Comparison of ENCODE assay signal across 26 cellular contexts in genomic region chr18:62384068-62384467, GRCh38. TPM values are rescaled to one million over a fixed set of nuclear protein-coding genes. Genes with fewer than 3 reads are reported as not detected.
A peak's percentile ranks its signal among the peaks of the same experiment; 100 is the strongest.
DNase-seq lines count a peak whose midpoint lies in the region; ATAC-seq, FAIRE-seq and TF ChIP-seq lines count a peak whose summit lies in the region.
"Had no signal": no experiment of that assay in that cellular context is flagged by ENCODE, and none has a peak within 500 bp of the region (broad histone marks: within the 10 kb centered on the region; RNA-seq: fewer than 3 reads in every experiment).

No MANE protein-coding gene starts in this region.

- peak overlapping the region; percentile 32 for H2AFZ ChIP-seq in astrocyte (ENCODE audit: low read depth, low read length)
- no peak overlapping the region for H2AFZ ChIP-seq in GM23248

- DNase-seq in astrocyte (ENCODE audit: low read depth) (no peak), fibroblast of pulmonary artery (ENCODE audit: low read depth) (peak; percentile 6), GM23248 (no peak), nucleus accumbens (lab: John Stamatoyannopoulos, UW) (no peak), NCI-H2029 treated with DMSO at 0.1 percent for 48 hours (lab: John Stamatoyannopoulos, UW) (no peak)
- DNase-seq: activated CD4-positive, alpha-beta T cell treated with anti-CD3 and anti-CD28 coated beads, Interleukin-2, amount 10 ng/mL, durations not matched to agents 7 days and 5 days; activated naive CD4-positive, alpha-beta T cell treated with anti-CD3 and anti-CD28 coated beads for 36 hours; activated T-cell treated with anti-CD3 and anti-CD28 coated beads, Interleukin-2, amount 50 U/mL, for 24 hours; cerebellar nuclear complex; DMS153; Kasumi-1; midbrain; naive B cell; NCI-H146; NCI-H774; stimulated activated CD4-positive, alpha-beta T cell treated with anti-CD3 and anti-CD28 coated beads, Interleukin-4, amount 100 ng/mL, for 4 hours; SW 1271; T-helper 9 cell had no signal

- no peak for FAIRE-seq in astrocyte (lab: Jason Lieb, UNC)
- FAIRE-seq: GM12892, RCC 7860 had no signal

- H3K4me1 ChIP-seq in BLaER1 (peaks cover 13% of the 10 kb centered on the region), HEK293 (ENCODE audit: control insufficient read depth, insufficient read depth, low read length) (peaks cover 10% of the 10 kb centered on the region), astrocyte (ENCODE audit: insufficient read depth, low read length) (no peaks in the 10 kb centered on the region), GM23248 (ENCODE audit: insufficient read depth) (no peaks in the 10 kb centered on the region)
- H3K4me1 ChIP-seq: prostate gland, tibial nerve had no signal

- POLR2A ChIA-PET in HEK293 (lab: Yijun Ruan, JAX), result interaction anchor here (1.1 kb wide), 1 partner anchor 1038 kb away, joined by 3 read pairs; the partner anchor contains the start of gene VPS4B

- H3K27ac ChIP-seq in BLaER1 (peak overlapping the region; percentile 26; the same call in 1 of the 2 replicates), HEK293 (ENCODE audit: extremely low read depth, low read depth, low read length) (no peak overlapping the region), astrocyte (ENCODE audit: low read depth, low read length) (no peak overlapping the region), GM23248 (no peak overlapping the region)
- H3K27ac ChIP-seq: prostate gland, tibial nerve had no signal

- no peaks in the 10 kb centered on the region for H3K36me3 ChIP-seq in BLaER1
- no peaks in the 10 kb centered on the region; a peak in 1 of 3 replicates for H3K36me3 ChIP-seq in HEK293 (ENCODE audit: control insufficient read depth in 2 of 2, insufficient read depth in 1 of 2, low read length in 2 of 2)
- no peaks in the 10 kb centered on the region for H3K36me3 ChIP-seq in astrocyte (ENCODE audit: insufficient read depth, low read length)
- no peaks in the 10 kb centered on the region for H3K36me3 ChIP-seq in GM23248 (ENCODE audit: low read depth)
- H3K36me3 ChIP-seq: prostate gland, tibial nerve had no signal

- no peaks in the 10 kb centered on the region for H3K9me2 ChIP-seq in GM23248 (ENCODE audit: insufficient read depth)

- no peak for TF ChIP-seq CTCF in HEK293 (tag by site-specific recombination; IDR thresholded peaks at IDR 0.05)
- TF ChIP-seq CTCF in astrocyte (IDR thresholded peaks at IDR 0.05; ENCODE audit: insufficient read depth, low read depth, low read length), result no peak
- TF ChIP-seq CTCF in fibroblast of pulmonary artery (IDR thresholded peaks at IDR 0.05; ENCODE audit: low read length, missing control alignments), result no peak

- no peak overlapping the region for H3K9ac ChIP-seq in BLaER1
- H3K9ac ChIP-seq in astrocyte (ENCODE audit: low read length), result no peak overlapping the region
- no peak overlapping the region for H3K9ac ChIP-seq in GM23248

- CTCF ChIA-PET in HEK293 (lab: Yijun Ruan, JAX), result no interaction called here

- no peaks in the 10 kb centered on the region for H3K36me3 Mint-ChIP-seq in astrocyte (ENCODE audit: low read depth, unreplicated experiment)

- 0 to 13% methylated on average over 1 of the region's 1 CpG for WGBS in GM23248 (ENCODE audit: low coverage in 1 of 2, low lambda C conversion rate in 2 of 2, missing lambda C conversion rate in 2 of 2), 2 experiments

- H3K79me2 ChIP-seq in astrocyte (ENCODE audit: insufficient read depth, low read length), result no peaks in the 10 kb centered on the region
- no peaks in the 10 kb centered on the region for H3K79me2 ChIP-seq in GM23248 (ENCODE audit: insufficient read depth)

- ATAC-seq in GM19395 (IDR thresholded peaks at IDR 0.05; ENCODE audit: unreplicated experiment), result no peak

- no peak overlapping the region for H3K4me3 Mint-ChIP-seq in astrocyte (ENCODE audit: unreplicated experiment)
- H3K4me3 Mint-ChIP-seq: activated CD4-positive, alpha-beta T cell treated with anti-CD3 and anti-CD28 coated beads, Interleukin-2, amount 10 ng/mL, durations not matched to agents 7 days and 5 days; activated naive CD4-positive, alpha-beta T cell treated with anti-CD3 and anti-CD28 coated beads for 36 hours; activated T-cell treated with anti-CD3 and anti-CD28 coated beads, Interleukin-2, amount 50 U/mL, for 24 hours had no signal

- peak overlapping the region; percentile 70 for H3K4me2 ChIP-seq in BLaER1
- peak overlapping the region; percentile 57 for H3K4me2 ChIP-seq in astrocyte (ENCODE audit: low read length)
- no peak overlapping the region for H3K4me2 ChIP-seq in GM23248 (ENCODE audit: unreplicated experiment)

- peaks cover 11% of the 10 kb centered on the region for H3K4me1 Mint-ChIP-seq in astrocyte (ENCODE audit: low read depth, unreplicated experiment)
- H3K4me1 Mint-ChIP-seq: activated CD4-positive, alpha-beta T cell treated with anti-CD3 and anti-CD28 coated beads, Interleukin-2, amount 10 ng/mL, durations not matched to agents 7 days and 5 days; naive B cell had no signal

- H4K20me1 ChIP-seq in BLaER1 (no peaks in the 10 kb centered on the region), astrocyte (ENCODE audit: insufficient read depth, low read length) (no peaks in the 10 kb centered on the region), GM23248 (ENCODE audit: insufficient read depth) (no peaks in the 10 kb centered on the region)

- no peak overlapping the region for H3K27ac Mint-ChIP-seq in astrocyte (ENCODE audit: unreplicated experiment)
- H3K27ac Mint-ChIP-seq: activated CD4-positive, alpha-beta T cell treated with anti-CD3 and anti-CD28 coated beads, Interleukin-2, amount 10 ng/mL, durations not matched to agents 7 days and 5 days; activated naive CD4-positive, alpha-beta T cell treated with anti-CD3 and anti-CD28 coated beads for 36 hours; activated T-cell treated with anti-CD3 and anti-CD28 coated beads, Interleukin-2, amount 50 U/mL, for 24 hours; naive B cell had no signal

- H3K4me3 ChIP-seq in BLaER1 (peak overlapping the region; percentile 68; the same call in 1 of the 2 replicates), HEK293 (ENCODE audit: low read depth, low read length) (no peak overlapping the region), astrocyte (ENCODE audit: insufficient read depth, low read depth, low read length) (no peak overlapping the region), fibroblast of pulmonary artery (replicated peaks; ENCODE audit: low read depth, low read length) (no peak overlapping the region), GM23248 (no peak overlapping the region)
- H3K4me3 ChIP-seq: HAP-1, prostate gland had no signal

- H3K9me3 ChIP-seq in BLaER1, result no peaks in the 10 kb centered on the region
- no peaks in the 10 kb centered on the region for H3K9me3 ChIP-seq in HEK293 (ENCODE audit: control insufficient read depth, insufficient read depth, low read depth, low read length)
- H3K9me3 ChIP-seq in astrocyte (ENCODE audit: insufficient read depth, low read depth, low read length), result no peaks in the 10 kb centered on the region
- no peaks in the 10 kb centered on the region for H3K9me3 ChIP-seq in GM23248 (ENCODE audit: low read depth)
- H3K9me3 ChIP-seq: prostate gland, tibial nerve had no signal

- H3K27me3 Mint-ChIP-seq in astrocyte (ENCODE audit: low read depth, unreplicated experiment), result no peaks in the 10 kb centered on the region
- H3K27me3 Mint-ChIP-seq: activated CD4-positive, alpha-beta T cell treated with anti-CD3 and anti-CD28 coated beads, Interleukin-2, amount 10 ng/mL, durations not matched to agents 7 days and 5 days had no signal

- H3K9me3 Mint-ChIP-seq in astrocyte (ENCODE audit: unreplicated experiment), result no peaks in the 10 kb centered on the region
- H3K9me3 Mint-ChIP-seq: activated naive CD4-positive, alpha-beta T cell treated with anti-CD3 and anti-CD28 coated beads for 36 hours; activated T-cell treated with anti-CD3 and anti-CD28 coated beads, Interleukin-2, amount 50 U/mL, for 24 hours had no signal

- in situ Hi-C loops in GM23248 (cut with MboI), result no loop called here

- no peaks in the 10 kb centered on the region for H3F3A ChIP-seq in GM23248 (ENCODE audit: insufficient read depth)

- H3K27me3 ChIP-seq in BLaER1 (no peaks in the 10 kb centered on the region), astrocyte (ENCODE audit: insufficient read depth, low read length) (no peaks in the 10 kb centered on the region), GM23248 (replicated peaks; ENCODE audit: insufficient read depth) (no peaks in the 10 kb centered on the region)
- H3K27me3 ChIP-seq: tibial nerve had no signal

TF ChIP-seq in HEK293, 187 proteins besides CTCF, POLR2A, EP300 and RAD21 (continues in another document):
- 0 out of 2 replicates have a peak, but pooled peaks have one; percentile 44 for TF ChIP-seq ZNF398 (tag by site-specific recombination; IDR thresholded peaks at IDR 0.05)
- peak; percentile 74 for TF ChIP-seq EGR2 (tag by site-specific recombination; IDR thresholded peaks at IDR 0.05; ENCODE audit: low read depth)
- TF ChIP-seq, protein P1, sequence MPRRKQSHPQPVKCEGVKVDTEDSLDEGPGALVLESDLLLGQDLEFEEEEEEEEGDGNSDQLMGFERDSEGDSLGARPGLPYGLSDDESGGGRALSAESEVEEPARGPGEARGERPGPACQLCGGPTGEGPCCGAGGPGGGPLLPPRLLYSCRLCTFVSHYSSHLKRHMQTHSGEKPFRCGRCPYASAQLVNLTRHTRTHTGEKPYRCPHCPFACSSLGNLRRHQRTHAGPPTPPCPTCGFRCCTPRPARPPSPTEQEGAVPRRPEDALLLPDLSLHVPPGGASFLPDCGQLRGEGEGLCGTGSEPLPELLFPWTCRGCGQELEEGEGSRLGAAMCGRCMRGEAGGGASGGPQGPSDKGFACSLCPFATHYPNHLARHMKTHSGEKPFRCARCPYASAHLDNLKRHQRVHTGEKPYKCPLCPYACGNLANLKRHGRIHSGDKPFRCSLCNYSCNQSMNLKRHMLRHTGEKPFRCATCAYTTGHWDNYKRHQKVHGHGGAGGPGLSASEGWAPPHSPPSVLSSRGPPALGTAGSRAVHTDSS (tag by site-specific recombination; IDR thresholded peaks at IDR 0.05), result peak; percentile 70
- peak; percentile 84 for TF ChIP-seq ZNF366 (tag by site-specific recombination; conservative IDR thresholded peaks at IDR 0.05)

RNA-seq across cellular contexts. Expression of gene TNFRSF11A, which starts 59.0 kb away (rescaled TPM):
- total RNA-seq in astrocyte, result 0.75 and 1.5 TPM in 2 replicates
- total RNA-seq in GM23248 (2014; rRNA removed; shearing (Covaris generic)), result 0.22 TPM in 1 of 2 replicates, not detected in the other
- polyA plus RNA-seq in GM23248 (2016; fragmentation: Nextera tagmentation; extraction: Ambion mirVana), result 0.09 TPM in 1 of 2 replicates, not detected in the other
